Comparison of ENCODE assay signal across 21 cellular contexts in genomic region chr9:35738186-35738585, GRCh38. TPM values are rescaled to one million over a fixed set of nuclear protein-coding genes. Genes with fewer than 3 reads are reported as not detected.
DNase-seq lines count a peak whose midpoint lies in the region; ATAC-seq lines count a peak whose summit lies in the region.
"Had no signal": no experiment of that assay in that cellular context is flagged by ENCODE, and none has a peak within 500 bp of the region (broad histone marks: within the 10 kb centered on the region; RNA-seq: fewer than 3 reads in every experiment).

No MANE protein-coding gene starts in this region.

- peaks cover 13% of the 10 kb centered on the region for H3K4me1 Mint-ChIP-seq in activated T-helper 17 cell treated with anti-CD3 and anti-CD28 coated beads, Interleukin-2, amount 50 U/mL, for 72 hours
- H3K4me1 Mint-ChIP-seq in memory B cell = peaks cover 10% of the 10 kb centered on the region
- H3K4me1 Mint-ChIP-seq in T-helper 2 cell treated with Interferon-gamma antibody and Interleukin-4, amounts not matched to agents 5 μg/mL and 100 μg/mL, for 36 hours (ENCODE audit: low read depth) = peaks cover 18% of the 10 kb centered on the region

- peaks cover 12% of the 10 kb centered on the region for H3K4me1 ChIP-seq in stomach smooth muscle (ENCODE audit: control insufficient read depth, insufficient read depth, low read length)

- H3K27me3 Mint-ChIP-seq in activated T-helper 17 cell treated with anti-CD3 and anti-CD28 coated beads, Interleukin-2, amount 50 U/mL, for 72 hours = no peaks in the 10 kb centered on the region
- H3K27me3 Mint-ChIP-seq in memory B cell = no peaks in the 10 kb centered on the region
- H3K27me3 Mint-ChIP-seq in T-helper 2 cell treated with Interferon-gamma antibody and Interleukin-4, amounts not matched to agents 5 μg/mL and 100 μg/mL, for 36 hours (ENCODE audit: low read depth) = no peaks in the 10 kb centered on the region
- H3K27me3 Mint-ChIP-seq: IgD-negative memory B cell had no signal

- peak overlapping the region; percentile 62 for H3K27ac Mint-ChIP-seq in activated T-helper 17 cell treated with anti-CD3 and anti-CD28 coated beads, Interleukin-2, amount 50 U/mL, for 72 hours
- H3K27ac Mint-ChIP-seq in memory B cell = peak overlapping the region; percentile 42
- no peak overlapping the region for H3K27ac Mint-ChIP-seq in T-helper 2 cell treated with Interferon-gamma antibody and Interleukin-4, amounts not matched to agents 5 μg/mL and 100 μg/mL, for 36 hours
- H3K27ac Mint-ChIP-seq: GM23338 had no signal

- H3K27ac ChIP-seq in stomach smooth muscle (ENCODE audit: low read length) = peak overlapping the region; percentile 11
- H3K27ac ChIP-seq: C4-2B had no signal

- H3K9ac ChIP-seq in stomach smooth muscle (ENCODE audit: low read length in 2 of 2) = no peak overlapping the region
- H3K9ac ChIP-seq: SK-N-SH had no signal

- H3K9me3 ChIP-seq in stomach smooth muscle (ENCODE audit: control insufficient read depth in 2 of 2, low read length in 2 of 2) = no peaks in the 10 kb centered on the region
- H3K9me3 ChIP-seq: SK-N-SH had no signal

- H3K4me3 Mint-ChIP-seq in activated T-helper 17 cell treated with anti-CD3 and anti-CD28 coated beads, Interleukin-2, amount 50 U/mL, for 72 hours = no peak overlapping the region
- no peak overlapping the region for H3K4me3 Mint-ChIP-seq in memory B cell
- no peak overlapping the region for H3K4me3 Mint-ChIP-seq in T-helper 2 cell treated with Interferon-gamma antibody and Interleukin-4, amounts not matched to agents 5 μg/mL and 100 μg/mL, for 36 hours
- H3K4me3 Mint-ChIP-seq: GM23338 had no signal

- H3K27me3 ChIP-seq in stomach smooth muscle (ENCODE audit: control insufficient read depth in 1 of 2, insufficient read depth in 2 of 2, low read length in 2 of 2) = no peaks in the 10 kb centered on the region

- DNase-seq in DMS 273 treated with DMSO at 0.1 percent for 48 hours (lab: John Stamatoyannopoulos, UW) = peak; percentile 34
- DNase-seq in memory B cell (ENCODE audit: low spot score in 2 of 2) = no peak
- no peak for DNase-seq in T-helper 2 cell treated with Interferon-gamma antibody and Interleukin-4, amounts not matched to agents 5 μg/mL and 100 μg/mL, for 36 hours (ENCODE audit: low spot score)
- DNase-seq in SHP77 (lab: John Stamatoyannopoulos, UW) = no peak
- DNase-seq: HCEC 1CT; Karpas-422; MM.1S; NCI-H1092; NCI-H1436 treated with DMSO at 0.1 percent for 48 hours; NCI-H2029; NCI-H526 treated with DMSO at 0.1 percent for 48 hours; NK-92 treated with Interleukin-12 subunit alpha and Interleukin-12 subunit beta, amount 100 ng/mL, for 24 hours; Right ventricle myocardium superior; SK-N-SH had no signal

- H3K36me3 ChIP-seq in stomach smooth muscle (ENCODE audit: control insufficient read depth in 2 of 2, insufficient read depth in 2 of 2, low read length in 2 of 2) = peaks cover 79 to 82% of the 10 kb centered on the region in 2 donors

- no peak for ATAC-seq in activated T-helper 17 cell treated with anti-CD3 and anti-CD28 coated beads, Interleukin-2, amount 50 U/mL, for 72 hours (replicated peaks)
- ATAC-seq in memory B cell (ENCODE audit: low read depth) (no peak), GM18519 (IDR thresholded peaks at IDR 0.05; ENCODE audit: low FRiP score, unreplicated experiment) (no peak)
- ATAC-seq: GM23338 had no signal

- no peak overlapping the region for H3K4me3 ChIP-seq in stomach smooth muscle (ENCODE audit: low read length in 2 of 2)
- H3K4me3 ChIP-seq: GM23338 had no signal

- no peaks in the 10 kb centered on the region for H3K9me3 Mint-ChIP-seq in activated T-helper 17 cell treated with anti-CD3 and anti-CD28 coated beads, Interleukin-2, amount 50 U/mL, for 72 hours
- no peaks in the 10 kb centered on the region for H3K9me3 Mint-ChIP-seq in memory B cell
- H3K9me3 Mint-ChIP-seq in T-helper 2 cell treated with Interferon-gamma antibody and Interleukin-4, amounts not matched to agents 5 μg/mL and 100 μg/mL, for 36 hours = no peaks in the 10 kb centered on the region
- H3K9me3 Mint-ChIP-seq: GM23338, IgD-negative memory B cell had no signal

- H3K36me3 Mint-ChIP-seq in activated T-helper 17 cell treated with anti-CD3 and anti-CD28 coated beads, Interleukin-2, amount 50 U/mL, for 72 hours (ENCODE audit: low read depth) = peaks cover 90% of the 10 kb centered on the region
- H3K36me3 Mint-ChIP-seq in memory B cell = peaks cover 33% of the 10 kb centered on the region
- H3K36me3 Mint-ChIP-seq in T-helper 2 cell treated with Interferon-gamma antibody and Interleukin-4, amounts not matched to agents 5 μg/mL and 100 μg/mL, for 36 hours (ENCODE audit: low read depth) = peaks cover 42% of the 10 kb centered on the region

RNA-seq across cellular contexts. Expression of gene CREB3, which starts 5.7 kb away (rescaled TPM):
- total RNA-seq in activated T-helper 17 cell treated with anti-CD3 and anti-CD28 coated beads, Interleukin-2, amount 50 U/mL, for 72 hours = 10 to 100 TPM; 23.9 to 40.3 TPM

RNA-seq across cellular contexts. Expression of gene TLN1, which starts 6.2 kb away (rescaled TPM):
- 100 to 1,000 TPM; 293 to 458 TPM for total RNA-seq in activated T-helper 17 cell treated with anti-CD3 and anti-CD28 coated beads, Interleukin-2, amount 50 U/mL, for 72 hours

RNA-seq across cellular contexts. Expression of gene GBA2, which starts 10.8 kb away (rescaled TPM):
- 10 to 100 TPM; 27.0 to 36.0 TPM for total RNA-seq in activated T-helper 17 cell treated with anti-CD3 and anti-CD28 coated beads, Interleukin-2, amount 50 U/mL, for 72 hours

RNA-seq across cellular contexts. Expression of gene RGP1, which starts 10.9 kb away (rescaled TPM):
- 10 to 100 TPM; 18.9 to 25.6 TPM for total RNA-seq in activated T-helper 17 cell treated with anti-CD3 and anti-CD28 coated beads, Interleukin-2, amount 50 U/mL, for 72 hours

RNA-seq across cellular contexts. Expression of gene MSMP, which starts 15.9 kb away (rescaled TPM):
- not detected for total RNA-seq in activated T-helper 17 cell treated with anti-CD3 and anti-CD28 coated beads, Interleukin-2, amount 50 U/mL, for 72 hours
- total RNA-seq: A673, GM23338, Right ventricle myocardium superior had no signal
